ENCODE assay signal across 9 cellular contexts in genomic region chr3:186788482-186789370, GRCh38. TPM values are rescaled to one million over a fixed set of nuclear protein-coding genes. Genes with fewer than 3 reads are reported as not detected.
DNase-seq lines count a peak whose midpoint lies in the region; ATAC-seq, FAIRE-seq and TF ChIP-seq lines count a peak whose summit lies in the region.
"Had no signal": no experiment of that assay in that cellular context is flagged by ENCODE, and none has a peak within 500 bp of the region (broad histone marks: within the 10 kb centered on the region; RNA-seq: fewer than 3 reads in every experiment).

No MANE protein-coding gene starts in this region.

- H3K27me3 ChIP-seq in CD4-positive, CD25-positive, alpha-beta regulatory T cell (ENCODE audit: control insufficient read depth, insufficient read depth, low read length), result no peaks in the 10 kb centered on the region
- H3K27me3 ChIP-seq in small intestine (ENCODE audit: control insufficient read depth in 2 of 2, insufficient read depth in 2 of 2, low read length in 2 of 2) (no peaks in the 10 kb centered on the region), tibial nerve (no peaks in the 10 kb centered on the region)

- H3K36me3 ChIP-seq in CD4-positive, CD25-positive, alpha-beta regulatory T cell (ENCODE audit: control insufficient read depth, insufficient read depth, low read length), result peaks cover 87% of the 10 kb centered on the region
- peaks cover 98% of the 10 kb centered on the region for H3K36me3 ChIP-seq in SK-N-MC (ENCODE audit: insufficient read depth, low read length)
- peaks cover 27 to 33% of the 10 kb centered on the region in 2 donors for H3K36me3 ChIP-seq in small intestine (ENCODE audit: control insufficient read depth in 2 of 2, insufficient read depth in 2 of 2, low read length in 2 of 2)
- peaks cover 14 to 80% (median 33%) of the 10 kb centered on the region in 3 donors for H3K36me3 ChIP-seq in tibial nerve

- H3K27me3 Mint-ChIP-seq in CD4-positive, CD25-positive, alpha-beta regulatory T cell, result peaks cover 2% of the 10 kb centered on the region

- TF ChIP-seq CTCF in GM12865 (IDR thresholded peaks at IDR 0.05; ENCODE audit: insufficient read depth, low read depth, low read length, missing control alignments) (no peak), fibroblast of the aortic adventitia (IDR thresholded peaks at IDR 0.05; ENCODE audit: insufficient read depth, low read length) (no peak), tibial nerve (IDR thresholded peaks at IDR 0.05) (no peak)

- no peak overlapping the region for H3K9ac ChIP-seq in SK-N-MC (ENCODE audit: insufficient read length)

- H3K27ac Mint-ChIP-seq in CD4-positive, CD25-positive, alpha-beta regulatory T cell, result peak overlapping the region; percentile 12 to 80 (median 34)

- peaks cover 50% of the 10 kb centered on the region for H3K4me1 ChIP-seq in CD4-positive, CD25-positive, alpha-beta regulatory T cell (ENCODE audit: control insufficient read depth, insufficient read depth, low read length, poor library complexity, severe bottlenecking)
- H3K4me1 ChIP-seq in small intestine (ENCODE audit: control insufficient read depth in 2 of 2, insufficient read depth in 1 of 2, low read depth in 1 of 2, low read length in 1 of 2), result peaks cover 0 to 7% of the 10 kb centered on the region in 2 donors
- peaks cover 5 to 56% (median 28%) of the 10 kb centered on the region in 4 donors for H3K4me1 ChIP-seq in tibial nerve

- peaks cover 61% of the 10 kb centered on the region for H3K36me3 Mint-ChIP-seq in CD4-positive, CD25-positive, alpha-beta regulatory T cell

- peak in 1 of 3 donors; percentile 11 for DNase-seq in CD4-positive, CD25-positive, alpha-beta regulatory T cell
- DNase-seq in GM12865 (ENCODE audit: low read depth), result peak; percentile 21
- no peak for DNase-seq in SK-N-MC (ENCODE audit: low read depth, low spot score)
- DNase-seq in fibroblast of the aortic adventitia (ENCODE audit: low read depth), result peak; percentile 13
- no peak for DNase-seq in small intestine
- no peak for DNase-seq in tibial nerve (ENCODE audit: low spot score in 2 of 2)
- no peak for DNase-seq in cerebellar nuclear complex (lab: John Stamatoyannopoulos, UW)

- no peaks in the 10 kb centered on the region for H3K9me3 Mint-ChIP-seq in CD4-positive, CD25-positive, alpha-beta regulatory T cell

- no peak for FAIRE-seq in small intestine (lab: Jason Lieb, UNC)

- peak overlapping the region; percentile 96 for H3K4me3 ChIP-seq in CD4-positive, CD25-positive, alpha-beta regulatory T cell (ENCODE audit: low read depth, low read length)
- H3K4me3 ChIP-seq in GM12865 (ENCODE audit: low read depth, low read length) (peak overlapping the region; percentile 11), SK-N-MC (peak overlapping the region; percentile 1; the same call in 1 of the 2 replicates), fibroblast of the aortic adventitia (ENCODE audit: low read depth, low read length) (no peak overlapping the region), small intestine (ENCODE audit: low read depth in 1 of 2, low read length in 2 of 2) (no peak overlapping the region), tibial nerve (no peak overlapping the region)

- H3K4me3 Mint-ChIP-seq in CD4-positive, CD25-positive, alpha-beta regulatory T cell, result peak overlapping the region; percentile 73 to 100 (median 88)

- H3K9me3 ChIP-seq in CD4-positive, CD25-positive, alpha-beta regulatory T cell (ENCODE audit: control insufficient read depth in 2 of 2, low read length in 2 of 2), result no peaks in the 10 kb centered on the region
- H3K9me3 ChIP-seq in SK-N-MC (ENCODE audit: low read depth, low read length), result no peaks in the 10 kb centered on the region
- no peaks in the 10 kb centered on the region for H3K9me3 ChIP-seq in small intestine (ENCODE audit: control insufficient read depth, low read depth)
- no peaks in the 10 kb centered on the region for H3K9me3 ChIP-seq in tibial nerve

- ATAC-seq in CD4-positive, CD25-positive, alpha-beta regulatory T cell (ENCODE audit: low read depth in 2 of 2), result no peak
- ATAC-seq in GM18520 (IDR thresholded peaks at IDR 0.05; ENCODE audit: unreplicated experiment), result no peak

- H3K27ac ChIP-seq in CD4-positive, CD25-positive, alpha-beta regulatory T cell (ENCODE audit: insufficient read depth, low read length, poor library complexity, severe bottlenecking), result peak overlapping the region; percentile 97
- H3K27ac ChIP-seq in SK-N-MC, result peak overlapping the region; percentile 98
- H3K27ac ChIP-seq in small intestine (ENCODE audit: low read depth in 1 of 2, low read length in 1 of 2), result no peak overlapping the region
- H3K27ac ChIP-seq in tibial nerve, result no peak overlapping the region
- H3K27ac ChIP-seq: RWPE1 had no signal

- TF ChIP-seq POLR2A in tibial nerve (IDR thresholded peaks at IDR 0.05), result no peak

- WGBS in small intestine, 3 donors, result 37 to 45% (median 39%) methylated on average over 13 of the region's 13 CpGs
- 61 to 64% methylated on average over 13 of the region's 13 CpGs for WGBS in tibial nerve, 2 donors

- TF ChIP-seq EP300 in tibial nerve (IDR thresholded peaks at IDR 0.05), result no peak

- H3K4me1 Mint-ChIP-seq in CD4-positive, CD25-positive, alpha-beta regulatory T cell, result peaks cover 40 to 67% (median 52%) of the 10 kb centered on the region in 4 donors

RNA-seq across cellular contexts. Expression of gene EIF4A2, which starts 5.3 kb away (rescaled TPM):
- total RNA-seq in CD4-positive, CD25-positive, alpha-beta regulatory T cell, result 900 TPM
- 100 to 1,000 TPM; 203 to 253 (median 230) TPM for polyA plus RNA-seq in CD4-positive, CD25-positive, alpha-beta regulatory T cell
- total RNA-seq in fibroblast of the aortic adventitia (ENCODE audit: low replicate concordance) (383 and 640 TPM in 2 replicates), tibial nerve (100 to 1,000 TPM; 285 to 465 (median 364) TPM)
- 100 to 1,000 TPM; 288 to 461 (median 331) TPM for polyA plus RNA-seq in small intestine

RNA-seq across cellular contexts. Expression of gene RFC4, which starts 17.6 kb away (rescaled TPM):
- 16.8 TPM for total RNA-seq in CD4-positive, CD25-positive, alpha-beta regulatory T cell
- 10 to 100 TPM; 15.6 to 40.2 (median 24.9) TPM for polyA plus RNA-seq in CD4-positive, CD25-positive, alpha-beta regulatory T cell
- total RNA-seq in fibroblast of the aortic adventitia (ENCODE audit: low replicate concordance) (13.2 and 48.4 TPM in 2 replicates), tibial nerve (10 to 100 TPM in 3 of 4 donors, 1 to 10 TPM in 1; 5.4 to 14.2 (median 11.8) TPM)
- 10 to 100 TPM in 1 of 3 donors, 1 to 10 TPM in 2; 9.2 to 31.8 (median 9.2) TPM for polyA plus RNA-seq in small intestine

RNA-seq across cellular contexts. Expression of gene ADIPOQ, which starts 53.8 kb away (rescaled TPM):
- total RNA-seq in CD4-positive, CD25-positive, alpha-beta regulatory T cell, result not detected
- not detected for polyA plus RNA-seq in CD4-positive, CD25-positive, alpha-beta regulatory T cell
- total RNA-seq in fibroblast of the aortic adventitia (ENCODE audit: low replicate concordance) (not detected in 2 replicates), tibial nerve (100 to 1,000 TPM in 3 of 4 donors, 10 to 100 TPM in 1; 70.8 to 213 (median 172) TPM)
- 10 to 100 TPM in 1 of 3 donors, under 1 TPM in 2; 0.22 to 34.5 (median 0.54) TPM for polyA plus RNA-seq in small intestine

Comparison
In these comparisons a context has a peak if more than half of its experiments do, and no peak if none do; other contexts are left out.
1. DNase-seq: peak in GM12865 (single experiment) and fibroblast of the aortic adventitia (single experiment); none in SK-N-MC (single experiment), small intestine (single experiment), tibial nerve (0 of 2) and cerebellar nuclear complex (0 of 2).
2. H3K27ac ChIP-seq: peak in CD4-positive, CD25-positive, alpha-beta regulatory T cell (single experiment) and SK-N-MC (single experiment); none in small intestine (0 of 2) and tibial nerve (0 of 4).
3. H3K4me3 ChIP-seq: peak in CD4-positive, CD25-positive, alpha-beta regulatory T cell (single experiment), GM12865 (single experiment) and SK-N-MC (single experiment); none in fibroblast of the aortic adventitia (single experiment), small intestine (0 of 2) and tibial nerve (0 of 4).
4. RNA of gene ADIPOQ, which starts 53.8 kb away (total RNA-seq): 70.8 to 213 TPM in tibial nerve; not detected in CD4-positive, CD25-positive, alpha-beta regulatory T cell (single experiment) and not detected in fibroblast of the aortic adventitia; every median in the first group is over 10 times any median in the second.